In genomic region chr4:136281307-136281706, GRCh38 we compare ENCODE assay signal across 2 cellular contexts.
TF ChIP-seq lines count a peak whose summit lies in the region.

No MANE protein-coding gene starts in this region.

TF ChIP-seq in GM23338, 12 proteins besides CTCF, POLR2A, EP300 and RAD21:
- TF ChIP-seq NANOG (IDR thresholded peaks at IDR 0.05; ENCODE audit: borderline replicate concordance) (0 out of 2 replicates have a peak, but pooled peaks have one; percentile 26), CREB1 (CRISPR knock-in tag; IDR thresholded peaks at IDR 0.05; ENCODE audit: low read depth) (no peak), ZNF462 (CRISPR knock-in tag; IDR thresholded peaks at IDR 0.05) (no peak), JUNB (IDR thresholded peaks at IDR 0.05; ENCODE audit: unreplicated experiment) (no peak), ZNF331 (CRISPR knock-in tag; IDR thresholded peaks at IDR 0.05; ENCODE audit: low read depth) (no peak), POLR2AphosphoS5 (IDR thresholded peaks at IDR 0.05; ENCODE audit: low read depth) (no peak), ZNF114 (CRISPR knock-in tag; IDR thresholded peaks at IDR 0.05) (peak; percentile 7; the same call in 1 of the 2 replicates), STAT1 (IDR thresholded peaks at IDR 0.05; ENCODE audit: unreplicated experiment) (no peak), EZH2 (IDR thresholded peaks at IDR 0.05; ENCODE audit: low read depth, unreplicated experiment) (no peak), EZH2phosphoT487 (IDR thresholded peaks at IDR 0.05; ENCODE audit: unreplicated experiment) (no peak)
- TF ChIP-seq, protein P1, sequence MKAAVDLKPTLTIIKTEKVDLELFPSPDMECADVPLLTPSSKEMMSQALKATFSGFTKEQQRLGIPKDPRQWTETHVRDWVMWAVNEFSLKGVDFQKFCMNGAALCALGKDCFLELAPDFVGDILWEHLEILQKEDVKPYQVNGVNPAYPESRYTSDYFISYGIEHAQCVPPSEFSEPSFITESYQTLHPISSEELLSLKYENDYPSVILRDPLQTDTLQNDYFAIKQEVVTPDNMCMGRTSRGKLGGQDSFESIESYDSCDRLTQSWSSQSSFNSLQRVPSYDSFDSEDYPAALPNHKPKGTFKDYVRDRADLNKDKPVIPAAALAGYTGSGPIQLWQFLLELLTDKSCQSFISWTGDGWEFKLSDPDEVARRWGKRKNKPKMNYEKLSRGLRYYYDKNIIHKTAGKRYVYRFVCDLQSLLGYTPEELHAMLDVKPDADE (IDR thresholded peaks at IDR 0.05), result no peak
- TF ChIP-seq, protein P2, sequence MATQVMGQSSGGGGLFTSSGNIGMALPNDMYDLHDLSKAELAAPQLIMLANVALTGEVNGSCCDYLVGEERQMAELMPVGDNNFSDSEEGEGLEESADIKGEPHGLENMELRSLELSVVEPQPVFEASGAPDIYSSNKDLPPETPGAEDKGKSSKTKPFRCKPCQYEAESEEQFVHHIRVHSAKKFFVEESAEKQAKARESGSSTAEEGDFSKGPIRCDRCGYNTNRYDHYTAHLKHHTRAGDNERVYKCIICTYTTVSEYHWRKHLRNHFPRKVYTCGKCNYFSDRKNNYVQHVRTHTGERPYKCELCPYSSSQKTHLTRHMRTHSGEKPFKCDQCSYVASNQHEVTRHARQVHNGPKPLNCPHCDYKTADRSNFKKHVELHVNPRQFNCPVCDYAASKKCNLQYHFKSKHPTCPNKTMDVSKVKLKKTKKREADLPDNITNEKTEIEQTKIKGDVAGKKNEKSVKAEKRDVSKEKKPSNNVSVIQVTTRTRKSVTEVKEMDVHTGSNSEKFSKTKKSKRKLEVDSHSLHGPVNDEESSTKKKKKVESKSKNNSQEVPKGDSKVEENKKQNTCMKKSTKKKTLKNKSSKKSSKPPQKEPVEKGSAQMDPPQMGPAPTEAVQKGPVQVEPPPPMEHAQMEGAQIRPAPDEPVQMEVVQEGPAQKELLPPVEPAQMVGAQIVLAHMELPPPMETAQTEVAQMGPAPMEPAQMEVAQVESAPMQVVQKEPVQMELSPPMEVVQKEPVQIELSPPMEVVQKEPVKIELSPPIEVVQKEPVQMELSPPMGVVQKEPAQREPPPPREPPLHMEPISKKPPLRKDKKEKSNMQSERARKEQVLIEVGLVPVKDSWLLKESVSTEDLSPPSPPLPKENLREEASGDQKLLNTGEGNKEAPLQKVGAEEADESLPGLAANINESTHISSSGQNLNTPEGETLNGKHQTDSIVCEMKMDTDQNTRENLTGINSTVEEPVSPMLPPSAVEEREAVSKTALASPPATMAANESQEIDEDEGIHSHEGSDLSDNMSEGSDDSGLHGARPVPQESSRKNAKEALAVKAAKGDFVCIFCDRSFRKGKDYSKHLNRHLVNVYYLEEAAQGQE (IDR thresholded peaks at IDR 0.05; ENCODE audit: unreplicated experiment), result no peak

TF ChIP-seq in H1, 55 proteins besides CTCF, POLR2A, EP300 and RAD21:
- TF ChIP-seq MAX (IDR thresholded peaks at IDR 0.05) (0 out of 2 replicates have a peak, but pooled peaks have one; percentile 34), E2F6 (IDR thresholded peaks at IDR 0.05) (peak; percentile 58; the same call in 1 of the 2 replicates), TAF1 (IDR thresholded peaks at IDR 0.05; ENCODE audit: low read depth, low read length) (no peak), POU5F1 (IDR thresholded peaks at IDR 0.05; ENCODE audit: low read depth, low read length) (peak; percentile 51; the same call in 1 of the 2 replicates)
TF ChIP-seq in H1: peak in this region for 3.
